In the genomic region with DNA sequence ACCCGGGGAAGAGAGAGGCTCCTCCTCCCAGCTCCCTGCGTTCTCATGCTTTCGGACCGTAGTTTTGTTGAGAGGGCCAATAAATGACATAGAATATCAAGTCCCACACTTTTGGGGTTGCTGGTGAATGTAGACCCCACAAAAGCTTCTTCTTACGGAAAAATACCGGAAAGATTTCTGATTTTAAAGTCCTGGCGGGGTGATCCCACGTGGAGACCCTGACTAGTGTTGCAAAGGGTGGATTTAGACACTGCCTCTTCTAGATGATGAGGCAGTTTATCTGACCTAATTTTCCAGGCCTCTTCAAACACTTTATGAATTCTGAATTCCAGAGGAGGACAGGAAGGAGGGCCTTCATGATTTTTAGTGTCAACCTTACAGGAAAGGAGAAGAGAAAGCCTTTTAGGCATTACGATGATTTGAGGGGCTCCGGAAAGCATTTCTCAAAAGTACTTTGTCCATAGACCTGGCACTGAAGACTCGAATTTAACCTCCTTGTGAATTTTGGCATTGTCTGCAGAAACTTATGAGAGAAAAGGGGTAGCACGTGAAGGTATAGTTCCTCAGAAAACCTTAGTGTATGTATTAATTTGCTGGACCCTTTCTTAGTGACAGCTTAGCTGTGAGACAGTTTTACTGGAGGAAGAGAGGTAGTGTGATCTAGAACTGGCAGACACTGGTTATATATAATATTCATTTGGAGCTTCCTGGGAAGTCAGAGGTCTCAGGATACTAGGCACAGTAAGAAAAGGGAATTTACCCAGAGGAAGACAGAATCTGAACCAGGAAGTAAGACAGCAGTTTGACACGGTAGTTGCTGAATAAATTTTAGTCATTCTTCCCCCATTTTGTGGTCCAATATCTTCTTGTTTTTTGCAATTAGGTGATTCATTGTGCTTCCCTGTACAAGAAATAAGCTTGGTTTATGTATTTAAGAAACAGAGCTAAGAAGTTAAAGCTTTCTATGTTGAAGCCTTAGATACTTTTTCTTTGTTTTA, we compare ENCODE assay signal across 6 cellular contexts. TPM values are rescaled to one million over a fixed set of nuclear protein-coding genes. Genes with fewer than 3 reads are reported as not detected.
DNase-seq lines count a peak whose midpoint lies in the region; ATAC-seq and TF ChIP-seq lines count a peak whose summit lies in the region.

No MANE protein-coding gene starts in this region.

- H3K9me3 ChIP-seq in Caco-2 (no peaks in the 10 kb centered on the region), liver (ENCODE audit: control insufficient read depth in 4 of 4, low read length in 3 of 4) (no peaks in the 10 kb centered on the region)

- H3K9me3 Mint-ChIP-seq in Caco-2 (ENCODE audit: unreplicated experiment) (no peaks in the 10 kb centered on the region), activated B cell treated with CpG ODN at 0.5 μM for 24 hours (no peaks in the 10 kb centered on the region)

- TF ChIP-seq CTCF in Caco-2 (IDR thresholded peaks at IDR 0.05; ENCODE audit: insufficient read depth in 1 of 2, low read depth in 1 of 2, low read length in 1 of 2, severe bottlenecking in 1 of 2, unreplicated experiment in 1 of 2) (no peak), activated B cell treated with CpG ODN at 0.5 μM for 24 hours (IDR thresholded peaks at IDR 0.05) (no peak), liver (IDR thresholded peaks at IDR 0.05; ENCODE audit: low read depth, low read length, missing input control) (no peak)

- H3K36me3 Mint-ChIP-seq in Caco-2 (ENCODE audit: insufficient read depth, unreplicated experiment) (peaks cover 6% of the 10 kb centered on the region), activated B cell treated with CpG ODN at 0.5 μM for 24 hours (ENCODE audit: low read depth) (peaks cover 53% of the 10 kb centered on the region)

- H3K27ac ChIP-seq in liver (ENCODE audit: low read depth in 1 of 2, low read length in 2 of 2) = peak overlapping the region; percentile 99 to 100

- ATAC-seq in HG02759 (IDR thresholded peaks at IDR 0.05; ENCODE audit: unreplicated experiment) (peak; percentile 49), activated B cell treated with CpG ODN at 0.5 μM for 24 hours (ENCODE audit: low read depth) (no peak)

- H3K4me1 ChIP-seq in Caco-2 (no peaks in the 10 kb centered on the region), liver (ENCODE audit: control insufficient read depth in 4 of 4, insufficient read depth in 4 of 4, low read length in 3 of 4) (peaks cover 3 to 30% (median 24%) of the 10 kb centered on the region in 4 donors)

- BruUV-seq in Caco-2 (replicated peaks; lab: Mats Ljungman, UMichigan) = TSS peak; percentile 57

- DNase-seq in Caco-2 = no peak
- no peak for DNase-seq in activated B cell treated with CpG ODN at 0.5 μM for 24 hours
- DNase-seq in mesenteric fat pad (ENCODE audit: low spot score) = no peak
- DNase-seq in Ammon's horn (ENCODE audit: low spot score) = no peak

- H3K4me3 ChIP-seq in Caco-2 (ENCODE audit: low read depth, low read length) (peak overlapping the region; percentile 48), liver (ENCODE audit: low read depth in 1 of 3, low read length in 3 of 3) (peak overlapping the region; percentile 71 to 95 (median 73))

- peak overlapping the region; percentile 94 for H3K27ac Mint-ChIP-seq in Caco-2 (ENCODE audit: unreplicated experiment)
- peak overlapping the region; percentile 97 for H3K27ac Mint-ChIP-seq in activated B cell treated with CpG ODN at 0.5 μM for 24 hours

- H3K27me3 ChIP-seq in Caco-2 (replicated peaks; ENCODE audit: control insufficient read depth, insufficient read depth, low read length) (no peaks in the 10 kb centered on the region), liver (ENCODE audit: control insufficient read depth in 4 of 4, insufficient read depth in 4 of 4, low read length in 3 of 4) (no peaks in the 10 kb centered on the region)

- H3K4me3 Mint-ChIP-seq in Caco-2 (ENCODE audit: unreplicated experiment) (peak overlapping the region; percentile 96), activated B cell treated with CpG ODN at 0.5 μM for 24 hours (peak overlapping the region; percentile 98)

- peak overlapping the region; percentile 82 to 99 for H3K9ac ChIP-seq in liver (ENCODE audit: low read depth in 1 of 2, low read length in 2 of 2)

- CTCF ChIA-PET in Caco-2 (lab: Charles Lee) (interaction anchor here (0.7 to 3.5 kb wide), 2 partner anchors 9 to 182 kb away, joined by 3 to 13 read pairs; no protein-coding TSS in a partner anchor), activated B cell treated with CpG ODN at 0.5 μM for 24 hours (lab: Charles Lee) (interaction anchor here (0.9 to 2.8 kb wide), 4 partner anchors 9 to 122 kb away, joined by 3 to 22 read pairs (median 3); partner anchors contain the start of genes SARS1 and TAF13)

- POLR2A ChIA-PET in Caco-2 (lab: Charles Lee) (interaction anchor here (1.0 to 1.8 kb wide), 3 partner anchors 9 to 50 kb away, joined by 3 to 12 read pairs (median 10); partner anchors contain the start of genes TAF13 and WDR47), activated B cell treated with CpG ODN at 0.5 μM for 24 hours (lab: Charles Lee) (interaction anchor here (0.6 to 5.7 kb wide), 11 partner anchors 9 to 394 kb away, joined by 3 to 140 read pairs (median 5); partner anchors contain the start of genes SARS1, TAF13 and WDR47)

- TF ChIP-seq RAD21 in liver (IDR thresholded peaks at IDR 0.05) = no peak

- H3K27me3 Mint-ChIP-seq in Caco-2 (ENCODE audit: insufficient read depth, unreplicated experiment) (no peaks in the 10 kb centered on the region), activated B cell treated with CpG ODN at 0.5 μM for 24 hours (no peaks in the 10 kb centered on the region)

- peaks cover 6% of the 10 kb centered on the region for H3K4me1 Mint-ChIP-seq in Caco-2 (ENCODE audit: low read depth, unreplicated experiment)
- peaks cover 35% of the 10 kb centered on the region for H3K4me1 Mint-ChIP-seq in activated B cell treated with CpG ODN at 0.5 μM for 24 hours

- intact Hi-C loops in Caco-2 (cut with micrococcal nuclease; ENCODE audit: unreplicated experiment) (loop anchor here (1.0 to 10.0 kb wide), 3 partner anchors 9 to 306 kb away; partner anchors contain the start of gene SORT1), activated B cell treated with CpG ODN at 0.5 μM for 24 hours (cut with micrococcal nuclease) (loop anchor here (2.0 to 5.0 kb wide), 2 partner anchors 399 to 1291 kb away; partner anchors contain the start of gene PRPF38B)

- WGBS in liver = 4% methylated on average over 13 of the region's 13 CpGs

- H3K36me3 ChIP-seq in Caco-2 (ENCODE audit: control insufficient read depth, insufficient read depth, low read length) = no peaks in the 10 kb centered on the region
- peaks cover 0 to 15% (median 8%) of the 10 kb centered on the region in 4 donors for H3K36me3 ChIP-seq in liver (ENCODE audit: control insufficient read depth in 4 of 4, insufficient read depth in 3 of 4, low read depth in 1 of 4, low read length in 3 of 4)

TF ChIP-seq in liver, 16 proteins besides CTCF, POLR2A, EP300 and RAD21:
- no peak for TF ChIP-seq HNF4G (IDR thresholded peaks at IDR 0.05)
- no peak for TF ChIP-seq NR2F2 (IDR thresholded peaks at IDR 0.05)
- no peak for TF ChIP-seq HNF4A (conservative IDR thresholded peaks at IDR 0.05)
- no peak for TF ChIP-seq JUND (IDR thresholded peaks at IDR 0.05)
- TF ChIP-seq YY1 (IDR thresholded peaks at IDR 0.05) = peak; percentile 61
- TF ChIP-seq FOXA2 (IDR thresholded peaks at IDR 0.05) = no peak
- TF ChIP-seq, protein P1, sequence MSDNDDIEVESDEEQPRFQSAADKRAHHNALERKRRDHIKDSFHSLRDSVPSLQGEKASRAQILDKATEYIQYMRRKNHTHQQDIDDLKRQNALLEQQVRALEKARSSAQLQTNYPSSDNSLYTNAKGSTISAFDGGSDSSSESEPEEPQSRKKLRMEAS (IDR thresholded peaks at IDR 0.05) = peak; percentile 9

RNA-seq across cellular contexts. Expression of gene TMEM167B, which starts 0.9 kb away (rescaled TPM):
- total RNA-seq in Caco-2 (2022) (21.8 and 23.5 TPM in 2 replicates), activated B cell treated with CpG ODN at 0.5 μM for 24 hours (45.0 and 48.2 TPM in 2 replicates), liver (10 to 100 TPM; 13.6 to 15.4 TPM), mesenteric fat pad (41.0 TPM)
- polyA plus RNA-seq in liver = 10 to 100 TPM in 1 of 2 donors, 1 to 10 TPM in 1; 5.4 to 12.7 TPM

RNA-seq across cellular contexts. Expression of gene TAF13, which starts 15.7 kb away (rescaled TPM):
- total RNA-seq in Caco-2 (2022) (21.9 and 25.1 TPM in 2 replicates), activated B cell treated with CpG ODN at 0.5 μM for 24 hours (18.5 and 21.2 TPM in 2 replicates), liver (10 to 100 TPM; 19.3 to 31.7 TPM), mesenteric fat pad (71.2 TPM)
- polyA plus RNA-seq in liver = 10 to 100 TPM; 17.9 to 21.0 TPM

RNA-seq across cellular contexts. Expression of gene ELAPOR1, which starts 22.4 kb away (rescaled TPM):
- total RNA-seq in Caco-2 (2022) (0.75 and 1.6 TPM in 2 replicates), activated B cell treated with CpG ODN at 0.5 μM for 24 hours (0.27 and 0.38 TPM in 2 replicates), liver (under 1 TPM; 0.17 to 0.42 TPM), mesenteric fat pad (0.26 TPM)
- polyA plus RNA-seq in liver = under 1 TPM in 1 of 2 donors, not detected in 1; 0.13 TPM

RNA-seq across cellular contexts. Expression of gene WDR47, which starts 49.6 kb away (rescaled TPM):
- total RNA-seq in Caco-2 (2022) (3.6 and 3.7 TPM in 2 replicates), activated B cell treated with CpG ODN at 0.5 μM for 24 hours (10.3 and 10.9 TPM in 2 replicates), liver (1 to 10 TPM; 2.9 to 4.1 TPM), mesenteric fat pad (14.6 TPM)
- polyA plus RNA-seq in liver = 1 to 10 TPM; 1.2 to 2.1 TPM
